In the genomic region with DNA sequence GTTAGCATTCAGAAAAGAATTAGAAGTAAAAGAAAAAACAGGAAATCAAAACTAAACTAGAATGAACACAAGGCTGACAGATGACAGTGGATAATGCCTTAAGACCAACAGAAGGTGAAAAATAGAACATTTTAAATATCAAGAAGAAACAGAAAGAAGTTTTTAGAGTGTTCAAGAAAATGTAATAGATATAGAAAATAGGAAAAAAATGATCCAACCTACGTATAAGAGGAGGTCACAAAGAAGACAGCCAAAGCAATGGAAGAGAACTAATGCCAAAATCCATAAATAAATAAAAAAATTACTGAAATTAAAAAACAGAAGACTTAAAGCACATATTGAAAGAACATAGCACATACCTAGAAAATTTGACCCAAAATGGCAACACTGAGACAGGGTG, we compare ENCODE assay signal across 20 cellular contexts. TPM values are rescaled to one million over a fixed set of nuclear protein-coding genes. Genes with fewer than 3 reads are reported as not detected.
DNase-seq lines count a peak whose midpoint lies in the region; ATAC-seq and TF ChIP-seq lines count a peak whose summit lies in the region.
"Had no signal": no experiment of that assay in that cellular context is flagged by ENCODE, and none has a peak within 500 bp of the region (broad histone marks: within the 10 kb centered on the region; RNA-seq: fewer than 3 reads in every experiment).

No MANE protein-coding gene starts in this region.

- H3K27me3 ChIP-seq in adipocyte (replicated peaks; ENCODE audit: control insufficient read depth, insufficient read depth, low read length), result peaks cover 4% of the 10 kb centered on the region

- DNase-seq in DMS53 (lab: John Stamatoyannopoulos, UW), result peak; percentile 9
- DNase-seq in DMS53 treated with DMSO at 0.1 percent for 48 hours (lab: John Stamatoyannopoulos, UW; ENCODE audit: unreplicated experiment), result no peak
- DNase-seq in adipocyte (ENCODE audit: low read depth), result peak; percentile 3
- DNase-seq in choroid plexus epithelial cell (ENCODE audit: low read depth), result peak; percentile 4
- no peak for DNase-seq in NAMALWA (ENCODE audit: low spot score)
- no peak for DNase-seq in coronary artery (ENCODE audit: low spot score)
- no peak for DNase-seq in natural killer cell treated with Interleukin-12 subunit alpha and Interleukin-12 subunit beta and Interleukin-15 and Interleukin-18, amount 100 ng/mL, for 72 hours (ENCODE audit: low spot score)
- DNase-seq: AML-193; Caco-2; Calu3; CD4-positive, alpha-beta T cell; CD8-positive, alpha-beta T cell; DMS79 treated with DMSO at 0.1 percent for 48 hours; GF-D8 had no signal

- peaks cover 12% of the 10 kb centered on the region in 2 donors for H3K27me3 Mint-ChIP-seq in natural killer cell treated with Interleukin-12 subunit alpha and Interleukin-12 subunit beta and Interleukin-15 and Interleukin-18, amount 100 ng/mL, for 72 hours
- H3K27me3 Mint-ChIP-seq: CD4-positive, alpha-beta T cell had no signal

- TF ChIP-seq CTCF in choroid plexus epithelial cell (conservative IDR thresholded peaks at IDR 0.05; ENCODE audit: low read depth, low read length) (no peak), coronary artery (IDR thresholded peaks at IDR 0.05) (no peak)

- no peak overlapping the region for H3K27ac ChIP-seq in coronary artery
- H3K27ac ChIP-seq: 22Rv1; A549; BLaER1 treated with 17β-estradiol and CSF1 and Interleukin-3, amounts not matched to agents 10 nM and 100 nM; C4-2B had no signal

- H3K4me3 Mint-ChIP-seq in natural killer cell treated with Interleukin-12 subunit alpha and Interleukin-12 subunit beta and Interleukin-15 and Interleukin-18, amount 100 ng/mL, for 72 hours, result no peak overlapping the region
- H3K4me3 Mint-ChIP-seq: B cell; CD4-positive, alpha-beta T cell; CD8-positive, alpha-beta T cell had no signal

- no peaks in the 10 kb centered on the region for H3K4me1 ChIP-seq in adipocyte (ENCODE audit: control insufficient read depth, insufficient read depth, low read length)
- H3K4me1 ChIP-seq: A549, Caco-2 had no signal

- no peaks in the 10 kb centered on the region for H3K4me1 Mint-ChIP-seq in natural killer cell treated with Interleukin-12 subunit alpha and Interleukin-12 subunit beta and Interleukin-15 and Interleukin-18, amount 100 ng/mL, for 72 hours (ENCODE audit: low read depth in 2 of 2)
- H3K4me1 Mint-ChIP-seq: B cell had no signal

- ATAC-seq in natural killer cell treated with Interleukin-12 subunit alpha and Interleukin-12 subunit beta and Interleukin-15 and Interleukin-18, amount 100 ng/mL, for 72 hours, result no peak
- ATAC-seq: A549; CD8-positive, alpha-beta T cell had no signal

- H3K9me3 Mint-ChIP-seq in natural killer cell treated with Interleukin-12 subunit alpha and Interleukin-12 subunit beta and Interleukin-15 and Interleukin-18, amount 100 ng/mL, for 72 hours, result peaks cover 7% of the 10 kb centered on the region

- H3K36me3 ChIP-seq in adipocyte (ENCODE audit: control insufficient read depth, insufficient read depth, low read length, severe bottlenecking), result no peaks in the 10 kb centered on the region

- H3K36me3 Mint-ChIP-seq in natural killer cell treated with Interleukin-12 subunit alpha and Interleukin-12 subunit beta and Interleukin-15 and Interleukin-18, amount 100 ng/mL, for 72 hours, result peaks cover 11% of the 10 kb centered on the region

- no peak overlapping the region for H3K27ac Mint-ChIP-seq in natural killer cell treated with Interleukin-12 subunit alpha and Interleukin-12 subunit beta and Interleukin-15 and Interleukin-18, amount 100 ng/mL, for 72 hours
- H3K27ac Mint-ChIP-seq: B cell; CD4-positive, alpha-beta T cell; CD8-positive, alpha-beta T cell had no signal

- no peak overlapping the region for H3K4me3 ChIP-seq in adipocyte (ENCODE audit: low read length)
- no peak overlapping the region for H3K4me3 ChIP-seq in choroid plexus epithelial cell (ENCODE audit: low read depth, low read length)
- H3K4me3 ChIP-seq in coronary artery, result no peak overlapping the region
- H3K4me3 ChIP-seq: A549; BLaER1 treated with 17β-estradiol and CSF1 and Interleukin-3, amounts not matched to agents 10 nM and 100 nM had no signal

- no peak overlapping the region for H3K9ac ChIP-seq in adipocyte (ENCODE audit: low read length)
- H3K9ac ChIP-seq: BLaER1 treated with 17β-estradiol and CSF1 and Interleukin-3, amounts not matched to agents 10 nM and 100 nM had no signal

- peaks cover 37% of the 10 kb centered on the region for H3K9me3 ChIP-seq in adipocyte (ENCODE audit: control insufficient read depth, low read length)

RNA-seq across cellular contexts. Expression of a gene that starts 42.5 kb away (rescaled TPM):
- total RNA-seq in natural killer cell treated with Interleukin-12 subunit alpha and Interleukin-12 subunit beta and Interleukin-15 and Interleukin-18, amount 100 ng/mL, for 72 hours, result not detected
- total RNA-seq: B cell; CD4-positive, alpha-beta T cell; CD8-positive, alpha-beta T cell had no signal

RNA-seq across cellular contexts. Expression of a gene that starts 52.0 kb away (rescaled TPM):
- total RNA-seq in natural killer cell treated with Interleukin-12 subunit alpha and Interleukin-12 subunit beta and Interleukin-15 and Interleukin-18, amount 100 ng/mL, for 72 hours, result not detected
- total RNA-seq: A172; B cell; Calu3; CD8-positive, alpha-beta T cell had no signal

Comparison
In these comparisons a context has a peak if more than half of its experiments do, and no peak if none do; other contexts are left out.
1. DNase-seq: peak in DMS53 (single experiment), adipocyte (single experiment) and choroid plexus epithelial cell (single experiment); none in DMS53 treated with DMSO at 0.1 percent for 48 hours (single experiment), NAMALWA (single experiment), coronary artery (single experiment) and natural killer cell treated with Interleukin-12 subunit alpha and Interleukin-12 subunit beta and Interleukin-15 and Interleukin-18, amount 100 ng/mL, for 72 hours (single experiment).